Comparison of ENCODE assay signal across 19 cellular contexts in the genomic region with DNA sequence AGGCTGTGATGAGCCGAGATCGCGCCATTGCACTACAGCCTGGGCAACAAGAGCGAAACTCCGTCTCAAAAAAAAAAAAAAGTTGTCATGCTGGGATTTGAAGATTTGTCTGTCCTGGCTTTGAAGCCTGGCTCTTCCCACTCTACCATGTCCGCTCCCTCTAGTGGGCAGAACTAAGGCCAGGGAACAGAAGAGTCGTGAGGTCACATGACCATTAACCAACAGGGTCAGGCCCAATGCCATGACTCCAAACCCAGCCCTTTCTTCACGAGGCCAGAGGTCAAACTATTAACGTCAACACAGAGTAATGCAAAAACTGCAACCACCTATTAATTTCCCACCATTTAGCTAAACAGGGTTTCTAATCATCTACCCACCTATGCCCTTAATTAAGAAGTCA.
DNase-seq lines count a peak whose midpoint lies in the region; FAIRE-seq and TF ChIP-seq lines count a peak whose summit lies in the region.
"Had no signal": no experiment of that assay in that cellular context is flagged by ENCODE, and none has a peak within 500 bp of the region (broad histone marks: within the 10 kb centered on the region; RNA-seq: fewer than 3 reads in every experiment).

No MANE protein-coding gene starts in this region.

- H3K27ac ChIP-seq in 22Rv1 (no peak overlapping the region), small intestine (ENCODE audit: low read depth in 1 of 2, low read length in 1 of 2) (no peak overlapping the region)
- H3K27ac ChIP-seq: BLaER1 had no signal

- H3K4me3 ChIP-seq in astrocyte of the spinal cord (ENCODE audit: low read depth, low read length) (no peak overlapping the region), small intestine (ENCODE audit: low read depth in 1 of 2, low read length in 2 of 2) (no peak overlapping the region)
- H3K4me3 ChIP-seq: BLaER1 had no signal

- TF ChIP-seq RAD21 in Ishikawa (IDR thresholded peaks at IDR 0.05; ENCODE audit: low read depth) = no peak

- no peaks in the 10 kb centered on the region for H3K27me3 ChIP-seq in small intestine (ENCODE audit: control insufficient read depth in 2 of 2, insufficient read depth in 2 of 2, low read length in 2 of 2)
- H3K27me3 ChIP-seq: BLaER1 had no signal

- no peak for DNase-seq in astrocyte of the spinal cord (ENCODE audit: low read depth, low spot score)
- peak; percentile 33 for DNase-seq in iPS DF 4.7 (ENCODE audit: extremely low read depth, low spot score)
- no peak for DNase-seq in NCI-H1048 (lab: John Stamatoyannopoulos, UW)
- no peak for DNase-seq in HuH-7.5 (ENCODE audit: low spot score)
- no peak for DNase-seq in NCI-H1092 (lab: John Stamatoyannopoulos, UW)
- DNase-seq in small intestine = no peak
- DNase-seq: CD8-positive, alpha-beta T cell; GF-D8; NCI-H146; NCI-H2081; NCI-H510A; NCI-H82; Right ventricle myocardium superior had no signal

- TF ChIP-seq EP300 in Ishikawa (IDR thresholded peaks at IDR 0.05; ENCODE audit: borderline replicate concordance) = no peak

- no peaks in the 10 kb centered on the region for H3K9me3 ChIP-seq in small intestine (ENCODE audit: control insufficient read depth, low read depth)
- H3K9me3 ChIP-seq: BLaER1 had no signal

- in situ Hi-C loops in astrocyte of the spinal cord (cut with HindIII; ENCODE audit: low sequenced_read_pairs) = no loop called here

- no peak for FAIRE-seq in small intestine (lab: Jason Lieb, UNC)
- FAIRE-seq: GM12891, GM18507, H54 had no signal

- WGBS in small intestine, 3 donors = 86 to 94% (median 93%) methylated on average over 9 of the region's 9 CpGs

- TF ChIP-seq CTCF in 22Rv1 (IDR thresholded peaks at IDR 0.05) (peak; percentile 11; the same call in 1 of the 2 replicates), astrocyte of the spinal cord (IDR thresholded peaks at IDR 0.05; ENCODE audit: low read depth, low read length) (peak; percentile 16)

- H3K36me3 ChIP-seq in small intestine (ENCODE audit: control insufficient read depth in 2 of 2, insufficient read depth in 2 of 2, low read length in 2 of 2) = no peaks in the 10 kb centered on the region
- H3K36me3 ChIP-seq: BLaER1 had no signal

- no peaks in the 10 kb centered on the region for H3K4me1 ChIP-seq in small intestine (ENCODE audit: control insufficient read depth in 2 of 2, insufficient read depth in 1 of 2, low read depth in 1 of 2, low read length in 1 of 2)

TF ChIP-seq in Ishikawa, 13 proteins besides CTCF, POLR2A, EP300 and RAD21:
- TF ChIP-seq TEAD4 (IDR thresholded peaks at IDR 0.05) = no peak
- no peak for TF ChIP-seq TAF1 (IDR thresholded peaks at IDR 0.05; ENCODE audit: low read depth)
- no peak for TF ChIP-seq TCF12 (IDR thresholded peaks at IDR 0.05; ENCODE audit: low read depth)
- no peak for TF ChIP-seq EGR1 (IDR thresholded peaks at IDR 0.05)
- no peak for TF ChIP-seq FOXM1 (IDR thresholded peaks at IDR 0.05; ENCODE audit: borderline replicate concordance, low read depth)
- TF ChIP-seq, protein P1, sequence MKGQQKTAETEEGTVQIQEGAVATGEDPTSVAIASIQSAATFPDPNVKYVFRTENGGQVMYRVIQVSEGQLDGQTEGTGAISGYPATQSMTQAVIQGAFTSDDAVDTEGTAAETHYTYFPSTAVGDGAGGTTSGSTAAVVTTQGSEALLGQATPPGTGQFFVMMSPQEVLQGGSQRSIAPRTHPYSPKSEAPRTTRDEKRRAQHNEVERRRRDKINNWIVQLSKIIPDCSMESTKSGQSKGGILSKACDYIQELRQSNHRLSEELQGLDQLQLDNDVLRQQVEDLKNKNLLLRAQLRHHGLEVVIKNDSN (IDR thresholded peaks at IDR 0.05) = peak; percentile 50
